1 cellular context compared by ENCODE assay signal in genomic region chr11:83252941-83253340, GRCh38.
TF ChIP-seq lines count a peak whose summit lies in the region.

No MANE protein-coding gene starts in this region.

TF ChIP-seq in HepG2, 621 proteins besides CTCF, POLR2A, EP300 and RAD21 (continued from another document and continues in another):
- TF ChIP-seq REST (IDR thresholded peaks at IDR 0.05; ENCODE audit: borderline replicate concordance in 1 of 2, low read depth in 1 of 2, low read length in 2 of 2) (peak in 1 of 2 experiments; percentile 49; a peak in 1 of 4 replicates), CBX5 (CRISPR knock-in tag; IDR thresholded peaks at IDR 0.05; ENCODE audit: borderline replicate concordance) (no peak), NCOA1 (CRISPR knock-in tag; IDR thresholded peaks at IDR 0.05) (no peak), RXRB (CRISPR knock-in tag; IDR thresholded peaks at IDR 0.05; ENCODE audit: borderline replicate concordance) (peak; percentile 92), ZNF614 (CRISPR knock-in tag; IDR thresholded peaks at IDR 0.05; ENCODE audit: borderline replicate concordance) (peak; percentile 62; the same call in 1 of the 2 replicates), NR3C1 (CRISPR knock-in tag; IDR thresholded peaks at IDR 0.05) (no peak), THAP7 (CRISPR knock-in tag; IDR thresholded peaks at IDR 0.05) (no peak), JUN (CRISPR knock-in tag; IDR thresholded peaks at IDR 0.05) (0 out of 2 replicates have a peak, but pooled peaks have one; percentile 31), NR2C2 (CRISPR knock-in tag; IDR thresholded peaks at IDR 0.05; ENCODE audit: borderline replicate concordance) (peak; percentile 80), MTF2 (CRISPR knock-in tag; IDR thresholded peaks at IDR 0.05; ENCODE audit: borderline replicate concordance) (no peak), ZSCAN29 (CRISPR knock-in tag; conservative IDR thresholded peaks at IDR 0.05) (0 out of 2 replicates have a peak, but pooled peaks have one; percentile 29), ZNF687 (CRISPR knock-in tag; IDR thresholded peaks at IDR 0.05) (no peak), ELF1 (CRISPR knock-in tag; IDR thresholded peaks at IDR 0.05) (peak; percentile 31; the same call in 1 of the 2 replicates), ZBTB43 (CRISPR knock-in tag; conservative IDR thresholded peaks at IDR 0.05) (peak; percentile 76; the same call in 1 of the 2 replicates), PPARG (CRISPR knock-in tag; conservative IDR thresholded peaks at IDR 0.05) (peak; percentile 94), MLX (CRISPR knock-in tag; IDR thresholded peaks at IDR 0.05) (0 out of 2 replicates have a peak, but pooled peaks have one; percentile 14), AHDC1 (CRISPR knock-in tag; IDR thresholded peaks at IDR 0.05; ENCODE audit: borderline replicate concordance) (peak; percentile 85; the same call in 1 of the 2 replicates), IRF2 (CRISPR knock-in tag; IDR thresholded peaks at IDR 0.05) (peak; percentile 56; the same call in 1 of the 2 replicates), DR1 (CRISPR knock-in tag; IDR thresholded peaks at IDR 0.05) (no peak), TBX3 (IDR thresholded peaks at IDR 0.05; ENCODE audit: borderline replicate concordance) (peak; percentile 53; the same call in 1 of the 2 replicates), CCDC6 (CRISPR knock-in tag; IDR thresholded peaks at IDR 0.05) (no peak), ZMYM2 (CRISPR knock-in tag; IDR thresholded peaks at IDR 0.05) (0 out of 2 replicates have a peak, but pooled peaks have one; percentile 64), MXD4 (CRISPR knock-in tag; IDR thresholded peaks at IDR 0.05) (no peak), RFXANK (CRISPR knock-in tag; IDR thresholded peaks at IDR 0.05) (no peak), CCAR2 (optimal IDR thresholded peaks at IDR 0.05; ENCODE audit: low read depth, low read length) (no peak), ZFP82 (CRISPR knock-in tag; IDR thresholded peaks at IDR 0.05; ENCODE audit: borderline replicate concordance) (no peak), ZNF317 (CRISPR knock-in tag; IDR thresholded peaks at IDR 0.05) (peak; percentile 93), ARID4A (CRISPR knock-in tag; IDR thresholded peaks at IDR 0.05; ENCODE audit: borderline replicate concordance) (peak; percentile 22; the same call in 1 of the 2 replicates), GATAD2A (CRISPR knock-in tag; IDR thresholded peaks at IDR 0.05) (peak; percentile 70), HNRNPH1 (optimal IDR thresholded peaks at IDR 0.05; ENCODE audit: low read depth, low read length) (no peak), SOX13 (IDR thresholded peaks at IDR 0.05) (no peak), SOX13 (CRISPR knock-in tag; conservative IDR thresholded peaks at IDR 0.05 in 1 of 2, IDR thresholded peaks at IDR 0.05 in 1 of 2) (peak in 1 of 2 experiments; percentile 67; a peak in 2 of 4 replicates)
